In the genomic region with DNA sequence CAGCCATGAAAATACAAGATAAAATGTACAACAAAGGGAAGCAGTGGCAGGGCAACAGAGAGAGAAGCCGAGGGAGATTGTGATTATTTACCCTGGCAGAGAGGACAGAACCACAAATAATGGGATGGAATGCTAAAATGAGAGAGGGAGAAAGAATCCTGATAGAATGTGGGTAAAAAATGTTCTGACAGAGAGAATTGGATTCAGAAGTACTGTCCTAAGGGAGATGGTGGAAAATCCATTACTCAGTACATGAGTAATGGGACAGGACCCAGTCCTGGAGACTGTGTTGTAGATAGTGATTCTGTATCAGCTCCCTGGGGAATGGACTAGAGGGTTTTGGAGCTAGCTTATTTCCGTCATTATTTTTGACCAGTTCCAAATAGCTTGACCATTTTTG, we compare ENCODE assay signal across 16 cellular contexts.
DNase-seq lines count a peak whose midpoint lies in the region; ATAC-seq and TF ChIP-seq lines count a peak whose summit lies in the region.
"Had no signal": no experiment of that assay in that cellular context is flagged by ENCODE, and none has a peak within 500 bp of the region (broad histone marks: within the 10 kb centered on the region; RNA-seq: fewer than 3 reads in every experiment).

No MANE protein-coding gene starts in this region.

- H3K27me3 ChIP-seq in adipocyte (replicated peaks; ENCODE audit: control insufficient read depth, insufficient read depth, low read length) (no peaks in the 10 kb centered on the region), psoas muscle (ENCODE audit: insufficient read depth in 3 of 3, low read length in 2 of 3) (no peaks in the 10 kb centered on the region)
- H3K27me3 ChIP-seq in CD8-positive, alpha-beta T cell (ENCODE audit: insufficient read depth, low read length): no peaks in the 10 kb centered on the region

- POLR2A ChIA-PET in CD8-positive, alpha-beta T cell (lab: Charles Lee): no interaction called here

- no peak overlapping the region for H3K27ac ChIP-seq in psoas muscle
- H3K27ac ChIP-seq in CD8-positive, alpha-beta T cell (ENCODE audit: low read depth, low read length): no peak overlapping the region

- H3K9me3 Mint-ChIP-seq in CD8-positive, alpha-beta T cell: peaks cover 6% of the 10 kb centered on the region
- H3K9me3 Mint-ChIP-seq: activated T-helper 1 cell treated with anti-CD3 and anti-CD28 coated beads, Interleukin-12 subunit alpha, Interleukin-12 subunit beta, Interleukin-2, Interleukin-4 antibody, amounts not matched to agents 30 ng/mL and 10 ng/mL and 1 ng/mL, durations not matched to agents 14 hours and 24 hours and 36 hours had no signal

- no peak overlapping the region for H3K27ac Mint-ChIP-seq in CD8-positive, alpha-beta T cell
- H3K27ac Mint-ChIP-seq: activated T-helper 1 cell treated with anti-CD3 and anti-CD28 coated beads, Interleukin-12 subunit alpha, Interleukin-12 subunit beta, Interleukin-2, Interleukin-4 antibody, amounts not matched to agents 30 ng/mL and 10 ng/mL and 1 ng/mL, durations not matched to agents 14 hours and 24 hours and 36 hours had no signal

- intact Hi-C loops in psoas muscle (cut with DNase I): no loop called here
- intact Hi-C loops in CD8-positive, alpha-beta T cell (cut with DNase I, micrococcal nuclease): no loop called here

- 22 to 38% (median 30%) methylated on average over 2 of the region's 2 CpGs for WGBS in psoas muscle, 3 donors

- no peaks in the 10 kb centered on the region for H3K4me1 Mint-ChIP-seq in CD8-positive, alpha-beta T cell (ENCODE audit: low read depth)

- CTCF ChIA-PET in CD8-positive, alpha-beta T cell (lab: Charles Lee): interaction anchor here (0.9 kb wide), 1 partner anchor 25 kb away, joined by 3 read pairs; no protein-coding TSS in a partner anchor

- no peaks in the 10 kb centered on the region for H3K36me3 Mint-ChIP-seq in CD8-positive, alpha-beta T cell

- H3K27me3 Mint-ChIP-seq in CD8-positive, alpha-beta T cell (ENCODE audit: low read depth): no peaks in the 10 kb centered on the region

- no peak for TF ChIP-seq CTCF in omental fat pad (IDR thresholded peaks at IDR 0.05)
- no peak for TF ChIP-seq CTCF in psoas muscle (IDR thresholded peaks at IDR 0.05)
- TF ChIP-seq CTCF in CD8-positive, alpha-beta T cell (IDR thresholded peaks at IDR 0.05): no peak

- H3K9ac ChIP-seq in adipocyte (ENCODE audit: low read length): peak overlapping the region; percentile 75

- ATAC-seq in omental fat pad (ENCODE audit: low FRiP score) (peak; percentile 75), psoas muscle (no peak)
- ATAC-seq in CD8-positive, alpha-beta T cell: no peak

- H3K4me3 ChIP-seq in adipocyte (ENCODE audit: low read length) (peak overlapping the region; percentile 17), psoas muscle (no peak overlapping the region)
- H3K4me3 ChIP-seq in CD8-positive, alpha-beta T cell (ENCODE audit: low read depth, low read length): no peak overlapping the region

- DNase-seq in EL (peak; percentile 0), adipocyte (ENCODE audit: low read depth) (peak; percentile 90), fibroblast of gingiva (ENCODE audit: low read depth) (peak; percentile 81), omental fat pad (ENCODE audit: low spot score) (no peak), NCI-H1694 treated with DMSO at 0.1 percent for 48 hours (lab: John Stamatoyannopoulos, UW) (no peak), occipital lobe (lab: John Stamatoyannopoulos, UW) (no peak), psoas muscle (no peak)
- no peak for DNase-seq in CD8-positive, alpha-beta T cell
- DNase-seq: AML-193; Caco-2; glutamatergic neuron; NCI-H1436; retina; stimulated activated CD4-positive, alpha-beta T cell treated with anti-CD3 and anti-CD28 coated beads, Interleukin-2, amount 100 ng/mL, for 24 hours; substantia nigra had no signal

- H3K36me3 ChIP-seq in adipocyte (ENCODE audit: control insufficient read depth, insufficient read depth, low read length, severe bottlenecking) (no peaks in the 10 kb centered on the region), psoas muscle (ENCODE audit: insufficient read depth in 1 of 2, low read depth in 1 of 2) (no peaks in the 10 kb centered on the region)
- H3K36me3 ChIP-seq in CD8-positive, alpha-beta T cell (ENCODE audit: insufficient read depth, low read length): no peaks in the 10 kb centered on the region

- H3K4me1 ChIP-seq in adipocyte (ENCODE audit: control insufficient read depth, insufficient read depth, low read length) (peaks cover 31% of the 10 kb centered on the region), psoas muscle (no peaks in the 10 kb centered on the region)
- H3K4me1 ChIP-seq in CD8-positive, alpha-beta T cell (ENCODE audit: insufficient read depth, low read length): no peaks in the 10 kb centered on the region
- H3K4me1 ChIP-seq: Caco-2 had no signal

- H3K9me3 ChIP-seq in adipocyte (ENCODE audit: control insufficient read depth, low read length) (no peaks in the 10 kb centered on the region), psoas muscle (no peaks in the 10 kb centered on the region)
- no peaks in the 10 kb centered on the region for H3K9me3 ChIP-seq in CD8-positive, alpha-beta T cell (ENCODE audit: low read length)
- H3K9me3 ChIP-seq: Caco-2 had no signal

- no peak overlapping the region for H3K4me3 Mint-ChIP-seq in CD8-positive, alpha-beta T cell
- H3K4me3 Mint-ChIP-seq: activated T-helper 1 cell treated with anti-CD3 and anti-CD28 coated beads, Interleukin-12 subunit alpha, Interleukin-12 subunit beta, Interleukin-2, Interleukin-4 antibody, amounts not matched to agents 30 ng/mL and 10 ng/mL and 1 ng/mL, durations not matched to agents 14 hours and 24 hours and 36 hours had no signal

Comparison
In these comparisons a context has a peak if more than half of its experiments do, and no peak if none do; other contexts are left out.
1. DNase-seq: peak in EL (single experiment), adipocyte (single experiment) and fibroblast of gingiva (single experiment); none in omental fat pad (single experiment), NCI-H1694 treated with DMSO at 0.1 percent for 48 hours (single experiment), occipital lobe (single experiment), psoas muscle (0 of 2) and CD8-positive, alpha-beta T cell (0 of 7).